29 cellular contexts compared by ENCODE assay signal in genomic region chr2:26735883-26736588, GRCh38. TPM values are rescaled to one million over a fixed set of nuclear protein-coding genes. Genes with fewer than 3 reads are reported as not detected.
DNase-seq lines count a peak whose midpoint lies in the region; ATAC-seq, FAIRE-seq and TF ChIP-seq lines count a peak whose summit lies in the region.
"Had no signal": no experiment of that assay in that cellular context is flagged by ENCODE, and none has a peak within 500 bp of the region (broad histone marks: within the 10 kb centered on the region; RNA-seq: fewer than 3 reads in every experiment).

No MANE protein-coding gene starts in this region.

- H3K36me3 ChIP-seq in MG63 = no peaks in the 10 kb centered on the region
- no peaks in the 10 kb centered on the region for H3K36me3 ChIP-seq in liver (ENCODE audit: control insufficient read depth in 4 of 4, insufficient read depth in 3 of 4, low read depth in 1 of 4, low read length in 3 of 4)
- H3K36me3 ChIP-seq in mammary epithelial cell (ENCODE audit: insufficient read depth, low read length) = no peaks in the 10 kb centered on the region
- H3K36me3 ChIP-seq: esophagus muscularis mucosa, vagina had no signal

- TF ChIP-seq CTCF in liver (IDR thresholded peaks at IDR 0.05; ENCODE audit: low read depth, low read length, missing input control) = peak; percentile 12
- TF ChIP-seq CTCF in mammary epithelial cell (conservative IDR thresholded peaks at IDR 0.05 in 1 of 2, IDR thresholded peaks at IDR 0.05 in 1 of 2; ENCODE audit: extremely low read depth in 1 of 2, insufficient read depth in 1 of 2, low read depth in 1 of 2, low read length in 2 of 2) = no peak

- no peak overlapping the region for H2AFZ ChIP-seq in mammary epithelial cell (ENCODE audit: low read depth, low read length)

- H3K4me1 Mint-ChIP-seq in activated CD4-positive, alpha-beta T cell treated with anti-CD3 and anti-CD28 coated beads, Interleukin-2, amount 10 ng/mL, durations not matched to agents 24 days and 14 days = peaks cover 2% of the 10 kb centered on the region

- TF ChIP-seq RAD21 in liver (IDR thresholded peaks at IDR 0.05) = peak; percentile 52 to 63

- WGBS in liver = 24% methylated on average over 8 of the region's 8 CpGs
- WGBS in mammary epithelial cell (ENCODE audit: low coverage, missing lambda C conversion rate) = 65% methylated on average over 8 of the region's 8 CpGs

- no peak for TF ChIP-seq POLR2A in GM12892 (IDR thresholded peaks at IDR 0.05; ENCODE audit: low read depth, low read length)

- no peak overlapping the region for H3K4me3 Mint-ChIP-seq in activated CD4-positive, alpha-beta T cell treated with anti-CD3 and anti-CD28 coated beads, Interleukin-2, amount 10 ng/mL, durations not matched to agents 24 days and 14 days
- H3K4me3 Mint-ChIP-seq: activated naive CD8-positive, alpha-beta T cell; CD4-positive, alpha-beta T cell; natural killer cell treated with Interleukin-12 subunit alpha and Interleukin-12 subunit beta and Interleukin-15 and Interleukin-18, amount 100 ng/mL, for 72 hours; stimulated activated memory B cell treated with anti-CD40 and anti-IgM and Interleukin-4, amounts not matched to agents 10 μg/mL and 1 μg/mL and 100 μg/mL, for 72 hours had no signal

- no peaks in the 10 kb centered on the region for H3K27me3 ChIP-seq in MG63
- peaks cover 0 to 3% (median 0%) of the 10 kb centered on the region in 4 donors for H3K27me3 ChIP-seq in liver (ENCODE audit: control insufficient read depth in 4 of 4, insufficient read depth in 4 of 4, low read length in 3 of 4)
- H3K27me3 ChIP-seq in mammary epithelial cell (ENCODE audit: insufficient read depth, low read length) = peaks cover 3% of the 10 kb centered on the region
- H3K27me3 ChIP-seq: esophagus muscularis mucosa, vagina had no signal

- ATAC-seq in sciatic nerve = peak; percentile 80
- ATAC-seq: stimulated activated memory B cell treated with anti-CD40 and anti-IgM and Interleukin-4, amounts not matched to agents 10 μg/mL and 1 μg/mL and 100 μg/mL, for 72 hours had no signal

- H3K4me3 ChIP-seq in MG63 = no peak overlapping the region
- no peak overlapping the region for H3K4me3 ChIP-seq in liver (ENCODE audit: low read depth in 1 of 3, low read length in 3 of 3)
- H3K4me3 ChIP-seq in mammary epithelial cell (replicated peaks in 1 of 3; ENCODE audit: insufficient read depth in 1 of 3, low read depth in 2 of 3, low read length in 3 of 3) = no peak overlapping the region
- H3K4me3 ChIP-seq: esophagus muscularis mucosa, vagina had no signal

- intact Hi-C loops in sciatic nerve (cut with DNase I) = no loop called here
- intact Hi-C loops in activated CD4-positive, alpha-beta T cell treated with anti-CD3 and anti-CD28 coated beads, Interleukin-2, amount 10 ng/mL, durations not matched to agents 24 days and 14 days (cut with micrococcal nuclease) = no loop called here
- intact Hi-C loops in mammary epithelial cell (cut with micrococcal nuclease) = no loop called here

- no peaks in the 10 kb centered on the region for H3K36me3 Mint-ChIP-seq in activated CD4-positive, alpha-beta T cell treated with anti-CD3 and anti-CD28 coated beads, Interleukin-2, amount 10 ng/mL, durations not matched to agents 24 days and 14 days (ENCODE audit: low read depth)
- H3K36me3 Mint-ChIP-seq: activated naive CD8-positive, alpha-beta T cell; natural killer cell treated with Interleukin-12 subunit alpha and Interleukin-12 subunit beta and Interleukin-15 and Interleukin-18, amount 100 ng/mL, for 72 hours; stimulated activated memory B cell treated with anti-CD40 and anti-IgM and Interleukin-4, amounts not matched to agents 10 μg/mL and 1 μg/mL and 100 μg/mL, for 72 hours had no signal

- FAIRE-seq in GM12892 (lab: Jason Lieb, UNC) = no peak
- FAIRE-seq: frontal cortex had no signal

- in situ Hi-C loops in mammary epithelial cell (cut with MboI; ENCODE audit: low sequenced_read_pairs in 2 of 2) = no loop called here

- no peak overlapping the region for H3K27ac Mint-ChIP-seq in activated CD4-positive, alpha-beta T cell treated with anti-CD3 and anti-CD28 coated beads, Interleukin-2, amount 10 ng/mL, durations not matched to agents 24 days and 14 days
- H3K27ac Mint-ChIP-seq: activated naive CD8-positive, alpha-beta T cell; activated T-helper 2 cell treated with anti-CD3 and anti-CD28 coated beads, Interferon-gamma antibody, Interleukin-2, Interleukin-4, amounts not matched to agents 10 μg/mL and 5 μg/mL and 100 μg/mL, durations not matched to agents 14 hours and 24 hours and 36 hours; CD4-positive, alpha-beta T cell; natural killer cell treated with Interleukin-12 subunit alpha and Interleukin-12 subunit beta and Interleukin-15 and Interleukin-18, amount 100 ng/mL, for 72 hours; progenitor cell of endocrine pancreas; stimulated activated memory B cell treated with anti-CD40 and anti-IgM and Interleukin-4, amounts not matched to agents 10 μg/mL and 1 μg/mL and 100 μg/mL, for 72 hours had no signal

- no peaks in the 10 kb centered on the region for H4K20me1 ChIP-seq in mammary epithelial cell (ENCODE audit: insufficient read depth, low read length)

- H3K4me1 ChIP-seq in liver (ENCODE audit: control insufficient read depth in 4 of 4, insufficient read depth in 4 of 4, low read length in 3 of 4) (peaks cover 11 to 20% (median 16%) of the 10 kb centered on the region in 4 donors), mammary epithelial cell (ENCODE audit: insufficient read depth, low read length) (no peaks in the 10 kb centered on the region)
- H3K4me1 ChIP-seq: vagina had no signal

- H3K27me3 Mint-ChIP-seq in activated CD4-positive, alpha-beta T cell treated with anti-CD3 and anti-CD28 coated beads, Interleukin-2, amount 10 ng/mL, durations not matched to agents 24 days and 14 days = peaks cover 5% of the 10 kb centered on the region

- H3K9ac ChIP-seq in liver (ENCODE audit: low read depth in 1 of 2, low read length in 2 of 2) (no peak overlapping the region), mammary epithelial cell (ENCODE audit: insufficient read depth, low read length) (no peak overlapping the region)
- H3K9ac ChIP-seq: KMS-11 had no signal

- H3K79me2 ChIP-seq in mammary epithelial cell (ENCODE audit: insufficient read depth, low read length) = no peaks in the 10 kb centered on the region

- no peaks in the 10 kb centered on the region for H3K9me3 Mint-ChIP-seq in activated CD4-positive, alpha-beta T cell treated with anti-CD3 and anti-CD28 coated beads, Interleukin-2, amount 10 ng/mL, durations not matched to agents 24 days and 14 days
- H3K9me3 Mint-ChIP-seq: activated T-helper 2 cell treated with anti-CD3 and anti-CD28 coated beads, Interferon-gamma antibody, Interleukin-2, Interleukin-4, amounts not matched to agents 10 μg/mL and 5 μg/mL and 100 μg/mL, durations not matched to agents 14 hours and 24 hours and 36 hours; CD4-positive, alpha-beta T cell; natural killer cell treated with Interleukin-12 subunit alpha and Interleukin-12 subunit beta and Interleukin-15 and Interleukin-18, amount 100 ng/mL, for 72 hours; stimulated activated memory B cell treated with anti-CD40 and anti-IgM and Interleukin-4, amounts not matched to agents 10 μg/mL and 1 μg/mL and 100 μg/mL, for 72 hours had no signal

- no TSS peak for BruUV-seq in mammary epithelial cell (replicated peaks; lab: Mats Ljungman, UMichigan)

- CTCF ChIA-PET in mammary epithelial cell (lab: Charles Lee; ENCODE audit: low non-redundant PET) = no interaction called here

- no peak overlapping the region for H3K4me2 ChIP-seq in mammary epithelial cell (ENCODE audit: insufficient read depth, low read depth, low read length)
- H3K4me2 ChIP-seq: KMS-11 had no signal

- H3K27ac ChIP-seq in liver (ENCODE audit: low read depth in 1 of 2, low read length in 2 of 2) (peak overlapping the region in 1 of 2 donors; percentile 32), mammary epithelial cell (ENCODE audit: insufficient read depth, low read depth, low read length) (no peak overlapping the region)
- H3K27ac ChIP-seq: esophagus muscularis mucosa, KMS-11, vagina had no signal

- H3K9me3 ChIP-seq in MG63 (no peaks in the 10 kb centered on the region), liver (ENCODE audit: control insufficient read depth in 4 of 4, low read length in 3 of 4) (no peaks in the 10 kb centered on the region), mammary epithelial cell (replicated peaks; ENCODE audit: insufficient read depth, low read length) (no peaks in the 10 kb centered on the region)
- H3K9me3 ChIP-seq: esophagus muscularis mucosa, vagina had no signal

- dilution Hi-C loops in mammary epithelial cell (cut with HindIII; ENCODE audit: low sequenced_read_pairs) = loop anchor here (5.0 kb wide), 1 partner anchor 49 kb away; no protein-coding TSS in a partner anchor

- DNase-seq in MG63 (peak; percentile 8), dermis blood vessel endothelial cell (peak; percentile 19), sciatic nerve (ENCODE audit: low spot score) (no peak), mammary epithelial cell (no peak), GM12892 (ENCODE audit: insufficient read length) (no peak)
- no peak for DNase-seq in activated CD4-positive, alpha-beta T cell treated with anti-CD3 and anti-CD28 coated beads, Interleukin-2, amount 10 ng/mL, durations not matched to agents 24 days and 14 days
- DNase-seq: activated CD4-positive, alpha-beta T cell treated with anti-CD3 and anti-CD28 coated beads, Interleukin-2, amount 50 U/mL, for 4 hours; activated CD8-positive, alpha-beta memory T cell treated with anti-CD3 and anti-CD28 coated beads, Interleukin-2, amount 50 U/mL, for 48 hours; CD4-positive, alpha-beta T cell; DMS153; effector memory CD4-positive, alpha-beta T cell; GF-D8; HCEC 1CT; islet precursor cell; NCI-H2029; NCI-H446 treated with DMSO at 0.1 percent for 48 hours; PC-3; T-helper 2 cell had no signal

RNA-seq across cellular contexts. Expression of gene SLC35F6, which starts 28.0 kb away (rescaled TPM):
- 18.9 and 31.0 TPM in 2 replicates for total RNA-seq in MG63 (2014; rRNA removed; shearing (Covaris generic); ENCODE audit: low replicate concordance)
- total RNA-seq in dermis blood vessel endothelial cell (36.2 and 52.8 TPM in 2 replicates), liver (10 to 100 TPM; 11.4 to 30.7 TPM), sciatic nerve (27.6 TPM), mammary epithelial cell (100 to 1,000 TPM in 1 of 2 donors, 10 to 100 TPM in 1; 57.2 to 125 TPM)
- polyA plus RNA-seq in liver (10 to 100 TPM; 18.3 to 19.8 TPM), mammary epithelial cell (42.0 TPM)
- 10.5 and 11.5 TPM in 2 replicates for total RNA-seq in activated CD4-positive, alpha-beta T cell treated with anti-CD3 and anti-CD28 coated beads, Interleukin-2, amount 10 ng/mL, durations not matched to agents 24 days and 14 days
- 64.4 TPM for polyA minus RNA-seq in mammary epithelial cell
- polyA plus RNA-seq in GM12892 (2012; ENCODE audit: missing spikeins) = 2.2 TPM

RNA-seq across cellular contexts. Expression of gene KCNK3, which starts 43.5 kb away (rescaled TPM):
- 0.69 TPM in 1 of 2 replicates, not detected in the other for total RNA-seq in MG63 (2014; rRNA removed; shearing (Covaris generic); ENCODE audit: low replicate concordance)
- total RNA-seq in dermis blood vessel endothelial cell (under 0.01 and 0.05 TPM in 2 replicates), liver (1 to 10 TPM in 1 of 2 donors, not detected in 1; 6.6 TPM), sciatic nerve (0.53 TPM), mammary epithelial cell (under 1 TPM; 0.07 to 0.17 TPM)
- polyA plus RNA-seq in liver (1 to 10 TPM in 1 of 2 donors, under 1 TPM in 1; 0.78 to 2.6 TPM), mammary epithelial cell (0.17 TPM)
- not detected in 2 replicates for total RNA-seq in activated CD4-positive, alpha-beta T cell treated with anti-CD3 and anti-CD28 coated beads, Interleukin-2, amount 10 ng/mL, durations not matched to agents 24 days and 14 days
- not detected for polyA minus RNA-seq in mammary epithelial cell
- polyA plus RNA-seq in GM12892 (2012; ENCODE audit: missing spikeins) = not detected
- total RNA-seq: activated T-helper 2 cell treated with anti-CD3 and anti-CD28 coated beads, Interferon-gamma antibody, Interleukin-2, Interleukin-4, amounts not matched to agents 10 μg/mL and 5 μg/mL and 100 μg/mL, durations not matched to agents 14 hours and 24 hours and 36 hours; CD4-positive, alpha-beta T cell; natural killer cell treated with Interleukin-12 subunit alpha and Interleukin-12 subunit beta and Interleukin-15 and Interleukin-18, amount 100 ng/mL, for 72 hours; SK-MEL-5 had no signal

RNA-seq across cellular contexts. Expression of gene CENPA, which starts 49.8 kb away (rescaled TPM):
- total RNA-seq in MG63 (2014; rRNA removed; shearing (Covaris generic); ENCODE audit: low replicate concordance) = 19.8 and 24.5 TPM in 2 replicates
- total RNA-seq in dermis blood vessel endothelial cell (5.1 and 14.3 TPM in 2 replicates), liver (10 to 100 TPM in 1 of 2 donors, not detected in 1; 14.4 TPM), sciatic nerve (0.31 TPM), mammary epithelial cell (10 to 100 TPM in 1 of 2 donors, under 1 TPM in 1; 0.17 to 18.2 TPM)
- polyA plus RNA-seq in liver (1 to 10 TPM in 1 of 2 donors, under 1 TPM in 1; 0.17 to 1.2 TPM), mammary epithelial cell (21.4 TPM)
- 21.8 and 23.6 TPM in 2 replicates for total RNA-seq in activated CD4-positive, alpha-beta T cell treated with anti-CD3 and anti-CD28 coated beads, Interleukin-2, amount 10 ng/mL, durations not matched to agents 24 days and 14 days
- 1.0 TPM for polyA minus RNA-seq in mammary epithelial cell
- polyA plus RNA-seq in GM12892 (2012; ENCODE audit: missing spikeins) = 17.0 TPM
- total RNA-seq: vagina had no signal

Comparison
In these comparisons a context has a peak if more than half of its experiments do, and no peak if none do; other contexts are left out.
1. DNase-seq: peak in MG63 (single experiment) and dermis blood vessel endothelial cell (single experiment); none in sciatic nerve (single experiment), activated CD4-positive, alpha-beta T cell treated with anti-CD3 and anti-CD28 coated beads, Interleukin-2, amount 10 ng/mL, durations not matched to agents 24 days and 14 days (single experiment), mammary epithelial cell (single experiment) and GM12892 (single experiment).